10 cellular contexts compared by ENCODE assay signal in the genomic region with DNA sequence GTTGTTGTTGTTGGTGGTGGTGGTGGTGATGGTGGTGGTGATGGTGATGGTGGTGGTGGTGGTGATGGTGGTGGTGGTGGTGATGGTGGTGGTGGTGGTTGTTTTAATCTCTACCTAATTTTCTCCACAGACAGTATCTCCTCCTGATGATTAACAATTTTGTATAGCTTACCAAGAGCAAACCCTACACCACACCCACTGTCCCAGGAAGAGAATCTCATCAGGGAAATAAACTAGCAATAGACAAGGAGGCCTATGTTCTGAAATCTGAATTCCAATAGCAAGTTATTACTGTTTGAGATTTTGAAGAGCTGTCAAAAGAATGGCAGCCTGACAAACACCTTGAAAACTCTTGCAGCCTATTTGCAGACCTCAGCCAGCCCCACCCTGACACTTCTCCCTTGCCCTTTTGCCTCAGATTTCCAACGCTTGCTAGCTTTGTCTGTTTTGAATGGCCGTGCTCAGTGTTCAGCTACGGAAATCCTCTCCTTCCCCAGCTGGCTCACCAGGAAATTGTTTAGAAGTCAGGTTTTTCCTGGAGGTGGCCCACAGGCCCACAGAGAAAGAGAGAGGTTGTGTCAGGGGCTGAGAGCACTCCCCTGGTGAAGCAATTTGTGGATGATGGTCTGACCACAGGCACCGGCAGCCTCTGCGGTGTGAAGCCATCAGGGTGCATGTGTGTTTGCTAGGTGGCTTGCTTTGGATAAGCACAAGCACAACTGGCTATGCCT.
A peak's percentile ranks its signal among the peaks of the same experiment; 100 is the strongest.
DNase-seq lines count a peak whose midpoint lies in the region; ATAC-seq and TF ChIP-seq lines count a peak whose summit lies in the region.
"Had no signal": no experiment of that assay in that cellular context is flagged by ENCODE, and none has a peak within 500 bp of the region (broad histone marks: within the 10 kb centered on the region; RNA-seq: fewer than 3 reads in every experiment).

No MANE protein-coding gene starts in this region.

- no peaks in the 10 kb centered on the region for H3K79me2 ChIP-seq in PC-3 (ENCODE audit: low read length)

- H3K27me3 ChIP-seq in HUES48 (ENCODE audit: control insufficient read depth, insufficient read depth, low read length) (no peaks in the 10 kb centered on the region), heart right ventricle (no peaks in the 10 kb centered on the region), PC-3 (ENCODE audit: low read length) (no peaks in the 10 kb centered on the region)

- peak overlapping the region; percentile 55 for H3K27ac ChIP-seq in HUES48 (ENCODE audit: low read depth, low read length)
- H3K27ac ChIP-seq in heart right ventricle = peak overlapping the region in 9 of 10 donors; percentile 12 to 76 (median 50)
- no peak overlapping the region for H3K27ac ChIP-seq in PC-3 (ENCODE audit: low read length)

- ATAC-seq in heart right ventricle (peak; percentile 30 to 79 (median 68)), GM21360 (IDR thresholded peaks at IDR 0.05; ENCODE audit: unreplicated experiment) (no peak), PC-3 (no peak)
- ATAC-seq: activated T-cell treated with anti-CD3 and anti-CD28 coated beads, Interleukin-2, amount 50 U/mL, for 72 hours had no signal

- H3K9me3 ChIP-seq in HUES48 (ENCODE audit: control insufficient read depth, insufficient read depth, low read length) (no peaks in the 10 kb centered on the region), heart right ventricle (peaks cover 0 to 17% (median 6%) of the 10 kb centered on the region in 11 donors), PC-3 (ENCODE audit: low read length) (no peaks in the 10 kb centered on the region)

- H3K4me1 ChIP-seq in HUES48 (ENCODE audit: control insufficient read depth, insufficient read depth, low read length) (peaks cover 33% of the 10 kb centered on the region), heart right ventricle (peaks cover 0 to 63% (median 49%) of the 10 kb centered on the region in 9 donors), PC-3 (ENCODE audit: insufficient read depth, low read length) (no peaks in the 10 kb centered on the region)

- POLR2A ChIA-PET in PC-3 (lab: Charles Lee; ENCODE audit: unreplicated experiment) = no interaction called here

- H4K20me1 ChIP-seq in PC-3 (ENCODE audit: low read length) = no peaks in the 10 kb centered on the region

- intact Hi-C loops in heart right ventricle (cut with DNase I) (loop anchor here in 1 of 10 donors (5.0 kb wide), 1 partner anchor 100 kb away; the partner anchor contains the start of gene MAGI1), PC-3 (cut with micrococcal nuclease) (no loop called here)

- no peaks in the 10 kb centered on the region for H3K36me3 ChIP-seq in HUES48 (ENCODE audit: control insufficient read depth, insufficient read depth, low read length)
- H3K36me3 ChIP-seq in heart right ventricle = no peaks in the 10 kb centered on the region
- no peaks in the 10 kb centered on the region for H3K36me3 ChIP-seq in PC-3 (ENCODE audit: low read depth, low read length)

- TF ChIP-seq CTCF in heart right ventricle (IDR thresholded peaks at IDR 0.05) (no peak), PC-3 (conservative IDR thresholded peaks at IDR 0.05; ENCODE audit: low read depth, low read length) (no peak)

- no peaks in the 10 kb centered on the region for H3K9me2 ChIP-seq in PC-3 (replicated peaks; ENCODE audit: low read length)

- no TSS peak for BruUV-seq in PC-3 (replicated peaks; lab: Mats Ljungman, UMichigan)

- H3F3A ChIP-seq in PC-3 (ENCODE audit: low read length, unreplicated experiment) = no peaks in the 10 kb centered on the region

- WGBS in heart right ventricle, 2 donors = 49 to 61% methylated on average over 5 of the region's 5 CpGs

- CTCF ChIA-PET in PC-3 (lab: Charles Lee) = no interaction called here

- no peak overlapping the region for H3K4me3 ChIP-seq in HUES48 (ENCODE audit: low read depth, low read length)
- H3K4me3 ChIP-seq in heart right ventricle = no peak overlapping the region
- H3K4me3 ChIP-seq in PC-3 (ENCODE audit: low read length) = no peak overlapping the region

- no peak overlapping the region for H3K4me2 ChIP-seq in PC-3 (ENCODE audit: low read length)

- H2AFZ ChIP-seq in PC-3 (ENCODE audit: low read length) = no peak overlapping the region

- DNase-seq in NOMO-1 treated with DMSO at 0.1 percent for 48 hours (lab: John Stamatoyannopoulos, UW; ENCODE audit: unreplicated experiment) = peak; percentile 59
- peak in 1 of 2 donors; percentile 43 for DNase-seq in heart right ventricle
- DNase-seq in retina = peak; percentile 38
- DNase-seq in PC-3 = no peak
- no peak for DNase-seq in DMS 273 (lab: John Stamatoyannopoulos, UW; ENCODE audit: unreplicated experiment)
- DNase-seq: activated T-cell treated with anti-CD3 and anti-CD28 coated beads, Interleukin-2, amount 50 U/mL, for 72 hours; hypothalamus; NCI-H1417 treated with DMSO at 0.1 percent for 48 hours had no signal

- no peak overlapping the region for H3K9ac ChIP-seq in HUES48 (ENCODE audit: low read depth, low read length)
- H3K9ac ChIP-seq in PC-3 (ENCODE audit: low read length) = no peak overlapping the region

Comparison
In these comparisons a context has a peak if more than half of its experiments do, and no peak if none do; other contexts are left out.
1. DNase-seq: peak in NOMO-1 treated with DMSO at 0.1 percent for 48 hours (single experiment) and retina (single experiment); none in PC-3 (single experiment) and DMS 273 (single experiment).
2. ATAC-seq: peak in heart right ventricle (8 of 8); none in GM21360 (single experiment) and PC-3 (single experiment).